In genomic region chr5:95563367-95563766, GRCh38 we compare ENCODE assay signal across 37 cellular contexts. TPM values are rescaled to one million over a fixed set of nuclear protein-coding genes. Genes with fewer than 3 reads are reported as not detected.
"Had no signal": no experiment of that assay in that cellular context is flagged by ENCODE, and none has a peak within 500 bp of the region (broad histone marks: within the 10 kb centered on the region; RNA-seq: fewer than 3 reads in every experiment).

No MANE protein-coding gene starts in this region.

- H3K4me3 ChIP-seq: MG63 had no signal

- H3K9me3 ChIP-seq: MG63 had no signal

- DNase-seq: Kasumi-1, MG63, MM.1S, MV-4-11, NCI-H1048, NCI-H1092, NCI-H1092 treated with DMSO at 0.1 percent for 48 hours, NCI-H1105, NCI-H1105 treated with DMSO at 0.1 percent for 48 hours, NCI-H1417, NCI-H1417 treated with DMSO at 0.1 percent for 48 hours, NCI-H1436, NCI-H1436 treated with DMSO at 0.1 percent for 48 hours, NCI-H146, NCI-H1694, NCI-H1694 treated with DMSO at 0.1 percent for 48 hours, NCI-H187, NCI-H187 treated with DMSO at 0.1 percent for 48 hours, NCI-H1930, NCI-H2029, NCI-H2029 treated with DMSO at 0.1 percent for 48 hours, NCI-H2081, NCI-H2081 treated with DMSO at 0.1 percent for 48 hours, NCI-H2107, NCI-H2171, NCI-H2171 treated with DMSO at 0.1 percent for 48 hours, NCI-H2227 treated with DMSO at 0.1 percent for 48 hours, NCI-H226, NCI-H345, NCI-H446, NCI-H446 treated with DMSO at 0.1 percent for 48 hours, NCI-H510A, NCI-H510A treated with DMSO at 0.1 percent for 48 hours, NCI-H524, NCI-H524 treated with DMSO at 0.1 percent for 48 hours had no signal

- H3K27me3 ChIP-seq: MG63 had no signal

RNA-seq across cellular contexts. Expression of gene GPR150, which starts 56.5 kb away (rescaled TPM):
- total RNA-seq: MCF 10A, NCI-H460 had no signal
